ENCODE assay signal across 1 cellular context in the genomic region with DNA sequence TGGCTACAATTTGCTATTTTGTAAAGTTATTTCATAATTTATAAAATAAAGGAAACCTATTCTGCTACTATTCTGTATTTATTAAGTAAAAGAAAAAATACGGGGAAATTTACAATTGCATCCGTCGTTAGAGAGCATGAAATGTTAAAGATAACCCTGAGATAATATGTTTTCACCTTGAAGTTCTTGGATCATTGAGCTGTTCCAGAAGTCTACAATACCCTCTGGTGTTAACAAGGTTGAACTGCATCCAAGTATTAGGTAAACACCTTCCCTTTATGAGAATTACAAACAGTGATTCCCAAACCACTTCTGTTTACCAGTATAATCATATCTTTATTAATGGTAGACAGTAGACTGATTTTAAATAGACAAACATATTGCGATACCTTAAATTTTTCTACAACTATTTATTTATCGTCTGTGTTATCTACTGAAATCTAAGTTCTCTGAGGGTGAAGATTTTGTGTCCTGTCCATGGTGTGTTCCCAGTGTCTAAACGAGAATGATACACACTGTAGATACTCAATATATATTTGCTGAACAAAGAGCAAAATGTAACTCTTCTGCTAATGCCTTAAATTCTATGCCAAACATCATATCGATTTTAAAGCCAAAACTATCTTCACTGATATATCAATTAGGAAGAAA.
TF ChIP-seq lines count a peak whose summit lies in the region.

No MANE protein-coding gene starts in this region.

TF ChIP-seq in H1, 55 proteins besides CTCF, POLR2A, EP300 and RAD21 (continued from another document):
- TF ChIP-seq, protein P1, sequence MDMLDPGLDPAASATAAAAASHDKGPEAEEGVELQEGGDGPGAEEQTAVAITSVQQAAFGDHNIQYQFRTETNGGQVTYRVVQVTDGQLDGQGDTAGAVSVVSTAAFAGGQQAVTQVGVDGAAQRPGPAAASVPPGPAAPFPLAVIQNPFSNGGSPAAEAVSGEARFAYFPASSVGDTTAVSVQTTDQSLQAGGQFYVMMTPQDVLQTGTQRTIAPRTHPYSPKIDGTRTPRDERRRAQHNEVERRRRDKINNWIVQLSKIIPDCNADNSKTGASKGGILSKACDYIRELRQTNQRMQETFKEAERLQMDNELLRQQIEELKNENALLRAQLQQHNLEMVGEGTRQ (IDR thresholded peaks at IDR 0.05; ENCODE audit: low read length) = no peak
- TF ChIP-seq RFX5 (IDR thresholded peaks at IDR 0.05; ENCODE audit: borderline replicate concordance, low read depth, low read length) (no peak), TCF12 (IDR thresholded peaks at IDR 0.05; ENCODE audit: low read depth, low read length) (no peak), NANOG (IDR thresholded peaks at IDR 0.05; ENCODE audit: insufficient read depth, low read depth, low read length, poor library complexity, severe bottlenecking) (no peak), SRF (IDR thresholded peaks at IDR 0.05; ENCODE audit: low read depth, low read length) (no peak), TEAD4 (IDR thresholded peaks at IDR 0.05; ENCODE audit: low read depth, low read length) (no peak), GABPA (IDR thresholded peaks at IDR 0.05; ENCODE audit: borderline replicate concordance, insufficient read depth, low read length) (no peak), BRCA1 (IDR thresholded peaks at IDR 0.05; ENCODE audit: low read depth, low read length) (no peak), SAP30 (IDR thresholded peaks at IDR 0.05; ENCODE audit: insufficient read depth, insufficient replicate concordance, low read length) (no peak), MAFK (IDR thresholded peaks at IDR 0.05; ENCODE audit: low read depth, low read length) (no peak), CBX5 (IDR thresholded peaks at IDR 0.05; ENCODE audit: low read depth, low read length) (no peak), TAF7 (optimal IDR thresholded peaks at IDR 0.05; ENCODE audit: borderline replicate concordance, low read depth, low read length) (no peak), NRF1 (IDR thresholded peaks at IDR 0.05; ENCODE audit: low read depth, low read length) (no peak), RNF2 (IDR thresholded peaks at IDR 0.05; ENCODE audit: borderline replicate concordance, low read depth, low read length, missing control alignments, poor library complexity, severe bottlenecking) (no peak), CEBPB (IDR thresholded peaks at IDR 0.05; ENCODE audit: low read depth, low read length) (no peak), CHD1 (IDR thresholded peaks at IDR 0.05; ENCODE audit: low read depth, low read length) (no peak)
- TF ChIP-seq, protein P2, sequence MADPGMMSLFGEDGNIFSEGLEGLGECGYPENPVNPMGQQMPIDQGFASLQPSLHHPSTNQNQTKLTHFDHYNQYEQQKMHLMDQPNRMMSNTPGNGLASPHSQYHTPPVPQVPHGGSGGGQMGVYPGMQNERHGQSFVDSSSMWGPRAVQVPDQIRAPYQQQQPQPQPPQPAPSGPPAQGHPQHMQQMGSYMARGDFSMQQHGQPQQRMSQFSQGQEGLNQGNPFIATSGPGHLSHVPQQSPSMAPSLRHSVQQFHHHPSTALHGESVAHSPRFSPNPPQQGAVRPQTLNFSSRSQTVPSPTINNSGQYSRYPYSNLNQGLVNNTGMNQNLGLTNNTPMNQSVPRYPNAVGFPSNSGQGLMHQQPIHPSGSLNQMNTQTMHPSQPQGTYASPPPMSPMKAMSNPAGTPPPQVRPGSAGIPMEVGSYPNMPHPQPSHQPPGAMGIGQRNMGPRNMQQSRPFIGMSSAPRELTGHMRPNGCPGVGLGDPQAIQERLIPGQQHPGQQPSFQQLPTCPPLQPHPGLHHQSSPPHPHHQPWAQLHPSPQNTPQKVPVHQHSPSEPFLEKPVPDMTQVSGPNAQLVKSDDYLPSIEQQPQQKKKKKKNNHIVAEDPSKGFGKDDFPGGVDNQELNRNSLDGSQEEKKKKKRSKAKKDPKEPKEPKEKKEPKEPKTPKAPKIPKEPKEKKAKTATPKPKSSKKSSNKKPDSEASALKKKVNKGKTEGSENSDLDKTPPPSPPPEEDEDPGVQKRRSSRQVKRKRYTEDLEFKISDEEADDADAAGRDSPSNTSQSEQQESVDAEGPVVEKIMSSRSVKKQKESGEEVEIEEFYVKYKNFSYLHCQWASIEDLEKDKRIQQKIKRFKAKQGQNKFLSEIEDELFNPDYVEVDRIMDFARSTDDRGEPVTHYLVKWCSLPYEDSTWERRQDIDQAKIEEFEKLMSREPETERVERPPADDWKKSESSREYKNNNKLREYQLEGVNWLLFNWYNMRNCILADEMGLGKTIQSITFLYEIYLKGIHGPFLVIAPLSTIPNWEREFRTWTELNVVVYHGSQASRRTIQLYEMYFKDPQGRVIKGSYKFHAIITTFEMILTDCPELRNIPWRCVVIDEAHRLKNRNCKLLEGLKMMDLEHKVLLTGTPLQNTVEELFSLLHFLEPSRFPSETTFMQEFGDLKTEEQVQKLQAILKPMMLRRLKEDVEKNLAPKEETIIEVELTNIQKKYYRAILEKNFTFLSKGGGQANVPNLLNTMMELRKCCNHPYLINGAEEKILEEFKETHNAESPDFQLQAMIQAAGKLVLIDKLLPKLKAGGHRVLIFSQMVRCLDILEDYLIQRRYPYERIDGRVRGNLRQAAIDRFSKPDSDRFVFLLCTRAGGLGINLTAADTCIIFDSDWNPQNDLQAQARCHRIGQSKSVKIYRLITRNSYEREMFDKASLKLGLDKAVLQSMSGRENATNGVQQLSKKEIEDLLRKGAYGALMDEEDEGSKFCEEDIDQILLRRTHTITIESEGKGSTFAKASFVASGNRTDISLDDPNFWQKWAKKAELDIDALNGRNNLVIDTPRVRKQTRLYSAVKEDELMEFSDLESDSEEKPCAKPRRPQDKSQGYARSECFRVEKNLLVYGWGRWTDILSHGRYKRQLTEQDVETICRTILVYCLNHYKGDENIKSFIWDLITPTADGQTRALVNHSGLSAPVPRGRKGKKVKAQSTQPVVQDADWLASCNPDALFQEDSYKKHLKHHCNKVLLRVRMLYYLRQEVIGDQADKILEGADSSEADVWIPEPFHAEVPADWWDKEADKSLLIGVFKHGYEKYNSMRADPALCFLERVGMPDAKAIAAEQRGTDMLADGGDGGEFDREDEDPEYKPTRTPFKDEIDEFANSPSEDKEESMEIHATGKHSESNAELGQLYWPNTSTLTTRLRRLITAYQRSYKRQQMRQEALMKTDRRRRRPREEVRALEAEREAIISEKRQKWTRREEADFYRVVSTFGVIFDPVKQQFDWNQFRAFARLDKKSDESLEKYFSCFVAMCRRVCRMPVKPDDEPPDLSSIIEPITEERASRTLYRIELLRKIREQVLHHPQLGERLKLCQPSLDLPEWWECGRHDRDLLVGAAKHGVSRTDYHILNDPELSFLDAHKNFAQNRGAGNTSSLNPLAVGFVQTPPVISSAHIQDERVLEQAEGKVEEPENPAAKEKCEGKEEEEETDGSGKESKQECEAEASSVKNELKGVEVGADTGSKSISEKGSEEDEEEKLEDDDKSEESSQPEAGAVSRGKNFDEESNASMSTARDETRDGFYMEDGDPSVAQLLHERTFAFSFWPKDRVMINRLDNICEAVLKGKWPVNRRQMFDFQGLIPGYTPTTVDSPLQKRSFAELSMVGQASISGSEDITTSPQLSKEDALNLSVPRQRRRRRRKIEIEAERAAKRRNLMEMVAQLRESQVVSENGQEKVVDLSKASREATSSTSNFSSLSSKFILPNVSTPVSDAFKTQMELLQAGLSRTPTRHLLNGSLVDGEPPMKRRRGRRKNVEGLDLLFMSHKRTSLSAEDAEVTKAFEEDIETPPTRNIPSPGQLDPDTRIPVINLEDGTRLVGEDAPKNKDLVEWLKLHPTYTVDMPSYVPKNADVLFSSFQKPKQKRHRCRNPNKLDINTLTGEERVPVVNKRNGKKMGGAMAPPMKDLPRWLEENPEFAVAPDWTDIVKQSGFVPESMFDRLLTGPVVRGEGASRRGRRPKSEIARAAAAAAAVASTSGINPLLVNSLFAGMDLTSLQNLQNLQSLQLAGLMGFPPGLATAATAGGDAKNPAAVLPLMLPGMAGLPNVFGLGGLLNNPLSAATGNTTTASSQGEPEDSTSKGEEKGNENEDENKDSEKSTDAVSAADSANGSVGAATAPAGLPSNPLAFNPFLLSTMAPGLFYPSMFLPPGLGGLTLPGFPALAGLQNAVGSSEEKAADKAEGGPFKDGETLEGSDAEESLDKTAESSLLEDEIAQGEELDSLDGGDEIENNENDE (IDR thresholded peaks at IDR 0.05; ENCODE audit: insufficient replicate concordance, low read length) = no peak
- TF ChIP-seq, protein P3, sequence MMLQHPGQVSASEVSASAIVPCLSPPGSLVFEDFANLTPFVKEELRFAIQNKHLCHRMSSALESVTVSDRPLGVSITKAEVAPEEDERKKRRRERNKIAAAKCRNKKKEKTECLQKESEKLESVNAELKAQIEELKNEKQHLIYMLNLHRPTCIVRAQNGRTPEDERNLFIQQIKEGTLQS (IDR thresholded peaks at IDR 0.05; ENCODE audit: insufficient read depth, low read depth, low read length) = no peak
- TF ChIP-seq, protein P4, sequence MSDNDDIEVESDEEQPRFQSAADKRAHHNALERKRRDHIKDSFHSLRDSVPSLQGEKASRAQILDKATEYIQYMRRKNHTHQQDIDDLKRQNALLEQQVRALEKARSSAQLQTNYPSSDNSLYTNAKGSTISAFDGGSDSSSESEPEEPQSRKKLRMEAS (IDR thresholded peaks at IDR 0.05) = no peak
